Comparison of ENCODE assay signal across 28 cellular contexts in genomic region chr9:70439991-70440706, GRCh38. TPM values are rescaled to one million over a fixed set of nuclear protein-coding genes. Genes with fewer than 3 reads are reported as not detected.
DNase-seq lines count a peak whose midpoint lies in the region; ATAC-seq and TF ChIP-seq lines count a peak whose summit lies in the region.
"Had no signal": no experiment of that assay in that cellular context is flagged by ENCODE, and none has a peak within 500 bp of the region (broad histone marks: within the 10 kb centered on the region; RNA-seq: fewer than 3 reads in every experiment).

No MANE protein-coding gene starts in this region.

- H3K36me3 ChIP-seq in fibroblast of lung (ENCODE audit: control insufficient read depth, insufficient read depth, low read length) (no peaks in the 10 kb centered on the region), H7 (replicated peaks; ENCODE audit: control insufficient read depth, insufficient read depth, low read length) (no peaks in the 10 kb centered on the region)
- H3K36me3 ChIP-seq: BE2C, upper lobe of right lung, WERI-Rb-1 had no signal

- H3K9me3 ChIP-seq in T-helper 17 cell (ENCODE audit: control insufficient read depth, low read length, poor library complexity, severe bottlenecking) (no peaks in the 10 kb centered on the region), fibroblast of lung (ENCODE audit: control insufficient read depth, insufficient read depth, low read depth, low read length) (no peaks in the 10 kb centered on the region)
- H3K9me3 ChIP-seq: BE2C, body of pancreas, upper lobe of right lung had no signal

- no peaks in the 10 kb centered on the region for H3K36me3 Mint-ChIP-seq in activated CD8-positive, alpha-beta T cell treated with anti-CD3 and anti-CD28 coated beads for 36 hours (ENCODE audit: low read depth)
- no peaks in the 10 kb centered on the region for H3K36me3 Mint-ChIP-seq in activated CD8-positive, alpha-beta T cell treated with anti-CD3 and anti-CD28 coated beads, Interleukin-2, amount 10 ng/mL, durations not matched to agents 7 days and 5 days (ENCODE audit: low read depth)
- H3K36me3 Mint-ChIP-seq in T-helper 17 cell (ENCODE audit: low read depth) (no peaks in the 10 kb centered on the region), osteocyte (ENCODE audit: unreplicated experiment) (no peaks in the 10 kb centered on the region)
- H3K36me3 Mint-ChIP-seq: activated naive CD8-positive, alpha-beta T cell treated with anti-CD3 and anti-CD28 coated beads for 36 hours; naive thymus-derived CD8-positive, alpha-beta T cell had no signal

- no peaks in the 10 kb centered on the region for H3K9me3 Mint-ChIP-seq in activated CD8-positive, alpha-beta T cell treated with anti-CD3 and anti-CD28 coated beads for 36 hours
- no peaks in the 10 kb centered on the region for H3K9me3 Mint-ChIP-seq in activated CD8-positive, alpha-beta T cell treated with anti-CD3 and anti-CD28 coated beads, Interleukin-2, amount 10 ng/mL, durations not matched to agents 7 days and 5 days (ENCODE audit: insufficient read depth)
- no peaks in the 10 kb centered on the region for H3K9me3 Mint-ChIP-seq in osteocyte (ENCODE audit: unreplicated experiment)
- H3K9me3 Mint-ChIP-seq: activated naive CD8-positive, alpha-beta T cell treated with anti-CD3 and anti-CD28 coated beads for 36 hours; activated T-helper 2 cell treated with anti-CD3 and anti-CD28 coated beads, Interferon-gamma antibody, Interleukin-2, Interleukin-4, amounts not matched to agents 10 μg/mL and 5 μg/mL and 100 μg/mL, durations not matched to agents 14 hours and 24 hours and 36 hours; naive thymus-derived CD8-positive, alpha-beta T cell had no signal

- no peak overlapping the region for H3K4me3 Mint-ChIP-seq in activated CD8-positive, alpha-beta T cell treated with anti-CD3 and anti-CD28 coated beads for 36 hours
- H3K4me3 Mint-ChIP-seq in activated CD8-positive, alpha-beta T cell treated with anti-CD3 and anti-CD28 coated beads, Interleukin-2, amount 10 ng/mL, durations not matched to agents 7 days and 5 days, result no peak overlapping the region
- H3K4me3 Mint-ChIP-seq in T-helper 17 cell (no peak overlapping the region), osteocyte (ENCODE audit: unreplicated experiment) (no peak overlapping the region)
- H3K4me3 Mint-ChIP-seq: activated naive CD8-positive, alpha-beta T cell treated with anti-CD3 and anti-CD28 coated beads for 36 hours; naive thymus-derived CD8-positive, alpha-beta T cell had no signal

- peak overlapping the region; percentile 13 for H3K27ac ChIP-seq in fibroblast of lung (ENCODE audit: insufficient read depth, low read length)
- H3K27ac ChIP-seq: KMS-11, WERI-Rb-1 had no signal

- ATAC-seq in activated CD8-positive, alpha-beta T cell treated with anti-CD3 and anti-CD28 coated beads for 36 hours, result peak; percentile 20
- ATAC-seq in activated CD8-positive, alpha-beta T cell treated with anti-CD3 and anti-CD28 coated beads, Interleukin-2, amount 10 ng/mL, durations not matched to agents 7 days and 5 days, result no peak
- ATAC-seq in T-helper 17 cell, result no peak
- ATAC-seq: body of pancreas; naive thymus-derived CD8-positive, alpha-beta T cell; SK-N-SH treated with all-trans-retinoic acid at 6 μM for 48 hours; upper lobe of right lung had no signal

- no peak for TF ChIP-seq CTCF in activated CD8-positive, alpha-beta T cell treated with anti-CD3 and anti-CD28 coated beads for 36 hours (IDR thresholded peaks at IDR 0.05)
- TF ChIP-seq CTCF in fibroblast of lung (conservative IDR thresholded peaks at IDR 0.05 in 1 of 2, IDR thresholded peaks at IDR 0.05 in 1 of 2; ENCODE audit: low read depth in 1 of 2, low read length in 2 of 2), result no peak
- TF ChIP-seq CTCF in osteocyte (IDR thresholded peaks at IDR 0.05), result no peak

- no peak overlapping the region for H2AFZ ChIP-seq in fibroblast of lung (ENCODE audit: low read length)

- DNase-seq in activated CD8-positive, alpha-beta T cell treated with anti-CD3 and anti-CD28 coated beads for 36 hours, result no peak
- no peak for DNase-seq in activated CD8-positive, alpha-beta T cell treated with anti-CD3 and anti-CD28 coated beads, Interleukin-2, amount 10 ng/mL, durations not matched to agents 7 days and 5 days
- DNase-seq in T-helper 17 cell (no peak), fibroblast of lung (ENCODE audit: low read depth in 2 of 2) (peak; percentile 73 to 91), osteocyte (ENCODE audit: extremely low spot score, unreplicated experiment) (no peak), NCI-H146 (lab: John Stamatoyannopoulos, UW) (no peak), H7 (no peak), NCI-H774 (lab: John Stamatoyannopoulos, UW) (no peak)
- DNase-seq: 8988T; activated CD4-positive, alpha-beta T cell treated with anti-CD3 and anti-CD28 coated beads, Interleukin-2, amount 50 U/mL, for 1 hour; activated naive CD8-positive, alpha-beta T cell treated with anti-CD3 and anti-CD28 coated beads for 36 hours; BE2C; body of pancreas; DMS53; effector memory CD4-positive, alpha-beta T cell; erythroblast; GOT3; head of caudate nucleus; naive thymus-derived CD8-positive, alpha-beta T cell; NCI-H1105; NCI-H2081; NCI-H446; retina; upper lobe of right lung; WERI-Rb-1 had no signal

- H3K27me3 Mint-ChIP-seq in activated CD8-positive, alpha-beta T cell treated with anti-CD3 and anti-CD28 coated beads for 36 hours, result no peaks in the 10 kb centered on the region
- H3K27me3 Mint-ChIP-seq in activated CD8-positive, alpha-beta T cell treated with anti-CD3 and anti-CD28 coated beads, Interleukin-2, amount 10 ng/mL, durations not matched to agents 7 days and 5 days (ENCODE audit: low read depth), result no peaks in the 10 kb centered on the region
- H3K27me3 Mint-ChIP-seq in T-helper 17 cell (peaks cover 15% of the 10 kb centered on the region), osteocyte (ENCODE audit: unreplicated experiment) (no peaks in the 10 kb centered on the region)
- H3K27me3 Mint-ChIP-seq: activated naive CD8-positive, alpha-beta T cell treated with anti-CD3 and anti-CD28 coated beads for 36 hours had no signal

- no peaks in the 10 kb centered on the region for H4K20me1 ChIP-seq in fibroblast of lung (ENCODE audit: control insufficient read depth, extremely low read depth, insufficient read depth, low read length)

- POLR2A ChIA-PET in activated CD8-positive, alpha-beta T cell treated with anti-CD3 and anti-CD28 coated beads for 36 hours (lab: Charles Lee), result no interaction called here
- POLR2A ChIA-PET in activated CD8-positive, alpha-beta T cell treated with anti-CD3 and anti-CD28 coated beads, Interleukin-2, amount 10 ng/mL, durations not matched to agents 7 days and 5 days (lab: Charles Lee), result no interaction called here

- H3K27ac Mint-ChIP-seq in activated CD8-positive, alpha-beta T cell treated with anti-CD3 and anti-CD28 coated beads for 36 hours, result no peak overlapping the region
- no peak overlapping the region for H3K27ac Mint-ChIP-seq in activated CD8-positive, alpha-beta T cell treated with anti-CD3 and anti-CD28 coated beads, Interleukin-2, amount 10 ng/mL, durations not matched to agents 7 days and 5 days
- H3K27ac Mint-ChIP-seq in T-helper 17 cell, result peak overlapping the region; percentile 51
- peak overlapping the region; percentile 85 for H3K27ac Mint-ChIP-seq in osteocyte (ENCODE audit: unreplicated experiment)
- H3K27ac Mint-ChIP-seq: activated naive CD8-positive, alpha-beta T cell treated with anti-CD3 and anti-CD28 coated beads for 36 hours; activated T-helper 2 cell treated with anti-CD3 and anti-CD28 coated beads, Interferon-gamma antibody, Interleukin-2, Interleukin-4, amounts not matched to agents 10 μg/mL and 5 μg/mL and 100 μg/mL, durations not matched to agents 14 hours and 24 hours and 36 hours had no signal

- H3K4me1 ChIP-seq in fibroblast of lung (ENCODE audit: control insufficient read depth, extremely low read depth, insufficient read depth, low read length), result peaks cover 5% of the 10 kb centered on the region
- H3K4me1 ChIP-seq: BE2C had no signal

- CTCF ChIA-PET in activated CD8-positive, alpha-beta T cell treated with anti-CD3 and anti-CD28 coated beads for 36 hours (lab: Charles Lee), result interaction anchor here (1.4 kb wide), 1 partner anchor 113 kb away, joined by 4 read pairs; no protein-coding TSS in a partner anchor
- CTCF ChIA-PET in activated CD8-positive, alpha-beta T cell treated with anti-CD3 and anti-CD28 coated beads, Interleukin-2, amount 10 ng/mL, durations not matched to agents 7 days and 5 days (lab: Charles Lee), result no interaction called here

- no peaks in the 10 kb centered on the region for H3K27me3 ChIP-seq in fibroblast of lung (ENCODE audit: control insufficient read depth, insufficient read depth, low read length)
- H3K27me3 ChIP-seq in H7 (ENCODE audit: control insufficient read depth, insufficient read depth, low read length), result no peaks in the 10 kb centered on the region
- H3K27me3 ChIP-seq: BE2C, body of pancreas, upper lobe of right lung had no signal

- peak overlapping the region; percentile 42 for H3K4me2 ChIP-seq in fibroblast of lung (ENCODE audit: extremely low read depth, insufficient read depth, low read length)
- H3K4me2 ChIP-seq: KMS-11 had no signal

- H3K4me3 ChIP-seq in fibroblast of lung (replicated peaks in 1 of 4; ENCODE audit: control extremely low read depth in 1 of 4, insufficient read depth in 1 of 4, low read depth in 3 of 4, low read length in 4 of 4), result no peak overlapping the region
- H3K4me3 ChIP-seq in H7 (ENCODE audit: insufficient read depth, low read depth, low read length), result no peak overlapping the region
- H3K4me3 ChIP-seq: body of pancreas, upper lobe of right lung had no signal

- intact Hi-C loops in activated CD8-positive, alpha-beta T cell treated with anti-CD3 and anti-CD28 coated beads for 36 hours (cut with micrococcal nuclease), result no loop called here

- peaks cover 7% of the 10 kb centered on the region for H3K4me1 Mint-ChIP-seq in activated CD8-positive, alpha-beta T cell treated with anti-CD3 and anti-CD28 coated beads for 36 hours (ENCODE audit: low read depth)
- peaks cover 15% of the 10 kb centered on the region for H3K4me1 Mint-ChIP-seq in activated CD8-positive, alpha-beta T cell treated with anti-CD3 and anti-CD28 coated beads, Interleukin-2, amount 10 ng/mL, durations not matched to agents 7 days and 5 days (ENCODE audit: low read depth)
- H3K4me1 Mint-ChIP-seq in T-helper 17 cell, result peaks cover 8% of the 10 kb centered on the region
- peaks cover 53% of the 10 kb centered on the region for H3K4me1 Mint-ChIP-seq in osteocyte (ENCODE audit: unreplicated experiment)

- no peak overlapping the region for H3K9ac ChIP-seq in fibroblast of lung (ENCODE audit: insufficient read depth, low read length)
- H3K9ac ChIP-seq: KMS-11 had no signal

- H3K79me2 ChIP-seq in fibroblast of lung (ENCODE audit: control insufficient read depth, insufficient read depth, low read length), result no peaks in the 10 kb centered on the region

RNA-seq across cellular contexts. Expression of gene KLF9, which starts 25.7 kb away (rescaled TPM):
- 10 to 100 TPM; 19.0 to 20.1 TPM for total RNA-seq in activated CD8-positive, alpha-beta T cell treated with anti-CD3 and anti-CD28 coated beads for 36 hours
- 1 to 10 TPM; 8.8 to 9.6 TPM for total RNA-seq in activated CD8-positive, alpha-beta T cell treated with anti-CD3 and anti-CD28 coated beads, Interleukin-2, amount 10 ng/mL, durations not matched to agents 7 days and 5 days
- total RNA-seq in T-helper 17 cell, result 10 to 100 TPM; 78.0 to 82.7 TPM
- 27.6 and 29.5 TPM in 2 replicates for total RNA-seq in fibroblast of lung
- polyA plus RNA-seq in fibroblast of lung, result 8.3 and 27.0 TPM in 2 replicates
- polyA plus RNA-seq in fibroblast of lung (2012), result 6.2 and 19.1 TPM in 2 replicates
- polyA minus RNA-seq in fibroblast of lung (ENCODE audit: low replicate concordance), result 6.0 and 10.8 TPM in 2 replicates
- total RNA-seq in osteocyte, result 83.4 and 85.3 TPM in 2 replicates
- total RNA-seq in H7 (2014; rRNA removed; shearing (Covaris generic)), result 0.97 and 1.5 TPM in 2 replicates

Comparison
In these comparisons a context has a peak if more than half of its experiments do, and no peak if none do; other contexts are left out.
1. DNase-seq: peak in fibroblast of lung (2 of 2); none in activated CD8-positive, alpha-beta T cell treated with anti-CD3 and anti-CD28 coated beads for 36 hours (single experiment), activated CD8-positive, alpha-beta T cell treated with anti-CD3 and anti-CD28 coated beads, Interleukin-2, amount 10 ng/mL, durations not matched to agents 7 days and 5 days (single experiment), T-helper 17 cell (0 of 3), osteocyte (single experiment), NCI-H146 (single experiment), H7 (single experiment) and NCI-H774 (single experiment).
2. H3K27ac Mint-ChIP-seq: peak in T-helper 17 cell (single experiment) and osteocyte (single experiment); none in activated CD8-positive, alpha-beta T cell treated with anti-CD3 and anti-CD28 coated beads for 36 hours (single experiment) and activated CD8-positive, alpha-beta T cell treated with anti-CD3 and anti-CD28 coated beads, Interleukin-2, amount 10 ng/mL, durations not matched to agents 7 days and 5 days (single experiment).